21 cellular contexts compared by ENCODE assay signal in the genomic region with DNA sequence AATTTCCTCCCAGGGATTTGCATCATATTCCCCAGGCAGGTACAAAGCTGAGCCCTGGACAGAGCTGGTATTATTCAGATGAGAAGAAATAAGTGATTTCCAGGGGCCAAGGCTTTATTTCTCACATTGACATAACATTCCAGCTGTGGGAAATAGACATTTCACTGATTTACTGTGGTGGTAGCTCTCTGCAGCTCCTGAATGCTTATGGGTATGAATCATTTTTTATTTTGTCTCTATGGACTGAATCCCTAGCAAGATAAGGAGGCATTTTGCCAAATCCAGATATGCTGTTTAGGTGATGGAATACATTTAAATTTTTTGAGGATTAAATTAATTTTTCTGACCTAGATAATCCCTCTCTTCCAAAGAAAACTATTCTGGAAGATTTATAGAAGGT.
DNase-seq lines count a peak whose midpoint lies in the region; ATAC-seq, FAIRE-seq and TF ChIP-seq lines count a peak whose summit lies in the region.
"Had no signal": no experiment of that assay in that cellular context is flagged by ENCODE, and none has a peak within 500 bp of the region (broad histone marks: within the 10 kb centered on the region; RNA-seq: fewer than 3 reads in every experiment).

No MANE protein-coding gene starts in this region.

- TF ChIP-seq CTCF in astrocyte (IDR thresholded peaks at IDR 0.05; ENCODE audit: insufficient read depth, low read depth, low read length) (no peak), fibroblast of villous mesenchyme (IDR thresholded peaks at IDR 0.05; ENCODE audit: insufficient read depth, low read depth, low read length) (no peak), smooth muscle cell (IDR thresholded peaks at IDR 0.05; ENCODE audit: borderline replicate concordance, insufficient read depth, poor library complexity, severe bottlenecking) (no peak)

- H3K4me3 ChIP-seq in astrocyte (ENCODE audit: insufficient read depth, low read depth, low read length) = no peak overlapping the region
- no peak overlapping the region for H3K4me3 ChIP-seq in fibroblast of villous mesenchyme (ENCODE audit: low read depth, low read length)
- no peak overlapping the region for H3K4me3 ChIP-seq in smooth muscle cell
- no peak overlapping the region for H3K4me3 ChIP-seq in aorta (ENCODE audit: low read length in 2 of 2)
- H3K4me3 ChIP-seq: ovary, Peyer's patch, thyroid gland had no signal

- ATAC-seq in HG02870 (IDR thresholded peaks at IDR 0.05; ENCODE audit: unreplicated experiment) (no peak), aorta (ENCODE audit: low FRiP score) (no peak), HG03139 (IDR thresholded peaks at IDR 0.05; ENCODE audit: unreplicated experiment) (no peak)
- ATAC-seq: activated CD8-positive, alpha-beta T cell treated with anti-CD3 and anti-CD28 coated beads, Interleukin-2, amount 10 ng/mL, durations not matched to agents 7 days and 5 days; HCT116; stimulated activated effector memory CD8-positive, alpha-beta T cell treated with anti-CD3 and anti-CD28 coated beads, Interleukin-12 subunit alpha, Interleukin-12 subunit beta, amount 100 ng/mL, for 72 hours had no signal

- H3K9me3 Mint-ChIP-seq in astrocyte (ENCODE audit: unreplicated experiment) = no peaks in the 10 kb centered on the region
- H3K9me3 Mint-ChIP-seq: activated T-helper 1 cell treated with anti-CD3 and anti-CD28 coated beads, Interleukin-12 subunit alpha, Interleukin-12 subunit beta, Interleukin-2, Interleukin-4 antibody, amounts not matched to agents 30 ng/mL and 10 ng/mL and 1 ng/mL, durations not matched to agents 14 hours and 24 hours and 36 hours; stimulated activated effector memory CD8-positive, alpha-beta T cell treated with anti-CD3 and anti-CD28 coated beads, Interleukin-12 subunit alpha, Interleukin-12 subunit beta, amount 100 ng/mL, for 72 hours had no signal

- H3K4me3 Mint-ChIP-seq in astrocyte (ENCODE audit: unreplicated experiment) = no peak overlapping the region
- H3K4me3 Mint-ChIP-seq: activated CD8-positive, alpha-beta T cell treated with anti-CD3 and anti-CD28 coated beads, Interleukin-2, amount 10 ng/mL, durations not matched to agents 7 days and 5 days; activated T-helper 1 cell treated with anti-CD3 and anti-CD28 coated beads, Interleukin-12 subunit alpha, Interleukin-12 subunit beta, Interleukin-2, Interleukin-4 antibody, amounts not matched to agents 30 ng/mL and 10 ng/mL and 1 ng/mL, durations not matched to agents 14 hours and 24 hours and 36 hours; IgD-negative memory B cell; stimulated activated effector memory CD8-positive, alpha-beta T cell treated with anti-CD3 and anti-CD28 coated beads, Interleukin-12 subunit alpha, Interleukin-12 subunit beta, amount 100 ng/mL, for 72 hours had no signal

- no peaks in the 10 kb centered on the region for H3K9me3 ChIP-seq in astrocyte (ENCODE audit: insufficient read depth, low read depth, low read length)
- H3K9me3 ChIP-seq in smooth muscle cell (replicated peaks; ENCODE audit: low read depth) = no peaks in the 10 kb centered on the region
- H3K9me3 ChIP-seq in aorta (ENCODE audit: control insufficient read depth, low read length) = no peaks in the 10 kb centered on the region
- H3K9me3 ChIP-seq: ovary, Peyer's patch, thyroid gland had no signal

- H2AFZ ChIP-seq in astrocyte (ENCODE audit: low read depth, low read length) (no peak overlapping the region), smooth muscle cell (ENCODE audit: low read depth) (no peak overlapping the region)

- intact Hi-C loops in aorta (cut with DNase I) = no loop called here

- no peaks in the 10 kb centered on the region for H3K79me2 ChIP-seq in astrocyte (ENCODE audit: insufficient read depth, low read length)
- no peaks in the 10 kb centered on the region for H3K79me2 ChIP-seq in smooth muscle cell (ENCODE audit: low read depth)

- H3K27ac ChIP-seq in astrocyte (ENCODE audit: low read depth, low read length) = no peak overlapping the region
- peak overlapping the region; percentile 69 for H3K27ac ChIP-seq in smooth muscle cell (ENCODE audit: low read depth)
- no peak overlapping the region for H3K27ac ChIP-seq in aorta (ENCODE audit: low read depth in 1 of 2, low read length in 2 of 2)
- H3K27ac ChIP-seq: ovary, Peyer's patch, thyroid gland had no signal

- no peaks in the 10 kb centered on the region for H3K36me3 Mint-ChIP-seq in astrocyte (ENCODE audit: low read depth, unreplicated experiment)
- H3K36me3 Mint-ChIP-seq: stimulated activated effector memory CD8-positive, alpha-beta T cell treated with anti-CD3 and anti-CD28 coated beads, Interleukin-12 subunit alpha, Interleukin-12 subunit beta, amount 100 ng/mL, for 72 hours had no signal

- H3K9ac ChIP-seq in astrocyte (ENCODE audit: low read length) (no peak overlapping the region), smooth muscle cell (ENCODE audit: low read depth) (no peak overlapping the region)

- H3K4me1 Mint-ChIP-seq in astrocyte (ENCODE audit: low read depth, unreplicated experiment) = peaks cover 21% of the 10 kb centered on the region
- H3K4me1 Mint-ChIP-seq: stimulated activated effector memory CD8-positive, alpha-beta T cell treated with anti-CD3 and anti-CD28 coated beads, Interleukin-12 subunit alpha, Interleukin-12 subunit beta, amount 100 ng/mL, for 72 hours had no signal

- H3K4me2 ChIP-seq in astrocyte (ENCODE audit: low read length) = peak overlapping the region; percentile 26
- peak overlapping the region; percentile 43 for H3K4me2 ChIP-seq in smooth muscle cell

- no peaks in the 10 kb centered on the region for H3K27me3 Mint-ChIP-seq in astrocyte (ENCODE audit: low read depth, unreplicated experiment)

- H3K27me3 ChIP-seq in astrocyte (ENCODE audit: insufficient read depth, low read length) (no peaks in the 10 kb centered on the region), smooth muscle cell (ENCODE audit: low read depth) (no peaks in the 10 kb centered on the region), aorta (ENCODE audit: control insufficient read depth in 1 of 2, insufficient read depth in 2 of 2, low read length in 1 of 2) (no peaks in the 10 kb centered on the region)
- H3K27me3 ChIP-seq: ovary, Peyer's patch, thyroid gland had no signal

- H4K20me1 ChIP-seq in astrocyte (ENCODE audit: insufficient read depth, low read length) = no peaks in the 10 kb centered on the region
- no peaks in the 10 kb centered on the region for H4K20me1 ChIP-seq in smooth muscle cell (ENCODE audit: low read depth)

- peak; percentile 32 for DNase-seq in HT1080 (ENCODE audit: low read depth)
- DNase-seq in astrocyte (ENCODE audit: low read depth) = peak; percentile 85
- peak; percentile 28 for DNase-seq in fibroblast of villous mesenchyme (ENCODE audit: low read depth)
- DNase-seq in smooth muscle cell (lab: John Stamatoyannopoulos, UW; ENCODE audit: unreplicated experiment) = no peak
- DNase-seq in aorta = no peak
- DNase-seq: activated CD8-positive, alpha-beta T cell treated with anti-CD3 and anti-CD28 coated beads, Interleukin-2, amount 10 ng/mL, durations not matched to agents 7 days and 5 days; C1 segment of cervical spinal cord; cortex of kidney; hypothalamus; NCI-H1092; NCI-H774; ovary; Peyer's patch; SW 1271; thyroid gland had no signal

- H3F3A ChIP-seq in smooth muscle cell (ENCODE audit: low read depth) = no peaks in the 10 kb centered on the region

- H3K27ac Mint-ChIP-seq in astrocyte (ENCODE audit: unreplicated experiment) = no peak overlapping the region
- H3K27ac Mint-ChIP-seq: activated CD8-positive, alpha-beta T cell treated with anti-CD3 and anti-CD28 coated beads, Interleukin-2, amount 10 ng/mL, durations not matched to agents 7 days and 5 days; activated T-helper 1 cell treated with anti-CD3 and anti-CD28 coated beads, Interleukin-12 subunit alpha, Interleukin-12 subunit beta, Interleukin-2, Interleukin-4 antibody, amounts not matched to agents 30 ng/mL and 10 ng/mL and 1 ng/mL, durations not matched to agents 14 hours and 24 hours and 36 hours; IgD-negative memory B cell; stimulated activated effector memory CD8-positive, alpha-beta T cell treated with anti-CD3 and anti-CD28 coated beads, Interleukin-12 subunit alpha, Interleukin-12 subunit beta, amount 100 ng/mL, for 72 hours had no signal

- H3K36me3 ChIP-seq in astrocyte (ENCODE audit: insufficient read depth, low read length) (no peaks in the 10 kb centered on the region), smooth muscle cell (ENCODE audit: low read depth) (no peaks in the 10 kb centered on the region), aorta (ENCODE audit: control insufficient read depth in 1 of 2, insufficient read depth in 2 of 2, low read length in 1 of 2) (no peaks in the 10 kb centered on the region)
- H3K36me3 ChIP-seq: ovary, Peyer's patch, thyroid gland had no signal

- peak; percentile 5 for FAIRE-seq in astrocyte (lab: Jason Lieb, UNC)

- peaks cover 5% of the 10 kb centered on the region for H3K4me1 ChIP-seq in astrocyte (ENCODE audit: insufficient read depth, low read length)
- H3K4me1 ChIP-seq in smooth muscle cell (ENCODE audit: low read depth) = peaks cover 9% of the 10 kb centered on the region
- no peaks in the 10 kb centered on the region for H3K4me1 ChIP-seq in aorta (ENCODE audit: control insufficient read depth in 1 of 2, insufficient read depth in 2 of 2, low read length in 2 of 2)
- H3K4me1 ChIP-seq: Peyer's patch, thyroid gland had no signal

Comparison
In these comparisons a context has a peak if more than half of its experiments do, and no peak if none do; other contexts are left out.
1. DNase-seq: peak in HT1080 (single experiment), astrocyte (single experiment) and fibroblast of villous mesenchyme (single experiment); none in smooth muscle cell (single experiment) and aorta (0 of 2).